ENCODE assay signal across 23 cellular contexts in the genomic region with DNA sequence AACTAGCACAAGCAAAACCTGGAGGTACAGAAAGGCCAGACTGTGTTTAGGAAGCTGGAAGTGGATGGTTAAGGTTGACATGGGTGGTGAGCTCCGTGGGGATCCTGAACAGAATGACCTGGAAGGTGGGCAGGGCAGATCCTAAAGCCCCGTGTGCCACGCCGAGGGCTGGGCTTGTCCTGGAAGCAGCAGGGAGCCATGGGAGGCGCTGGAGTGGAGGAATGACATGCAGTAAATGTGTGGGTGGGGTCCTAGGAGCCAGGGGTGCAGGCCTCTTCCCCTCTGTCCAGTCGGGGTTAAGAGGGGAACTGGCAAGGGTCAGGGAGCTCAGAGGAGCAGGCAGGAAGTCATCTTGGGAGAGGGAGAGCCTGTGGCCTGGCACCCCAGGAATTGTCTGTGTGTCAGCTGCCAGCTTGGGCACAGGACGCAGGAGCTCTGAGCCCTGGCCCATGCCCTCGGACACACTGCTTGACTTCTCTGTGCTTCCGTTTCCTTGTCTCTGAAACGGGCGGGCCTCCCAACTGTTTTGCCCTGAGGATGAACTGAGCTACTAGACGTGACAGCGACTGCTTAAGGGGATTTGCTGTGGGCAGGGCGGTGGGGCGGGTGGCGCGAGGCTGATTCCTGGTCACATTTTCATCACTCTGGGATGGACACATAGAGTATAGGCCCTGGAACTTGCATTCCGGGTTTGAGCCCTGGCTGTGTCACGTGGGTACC.
"Had no signal": no experiment of that assay in that cellular context is flagged by ENCODE, and none has a peak within 500 bp of the region (broad histone marks: within the 10 kb centered on the region; RNA-seq: fewer than 3 reads in every experiment).

No MANE protein-coding gene starts in this region.

- ATAC-seq: activated CD4-positive, alpha-beta T cell treated with anti-CD3 and anti-CD28 coated beads for 36 hours; activated CD8-positive, alpha-beta T cell treated with anti-CD3 and anti-CD28 coated beads, Interleukin-2, amount 10 ng/mL, durations not matched to agents 7 days and 5 days; activated naive CD4-positive, alpha-beta T cell treated with anti-CD3 and anti-CD28 coated beads, Interleukin-2, amount 50 U/mL, for 72 hours; Panc1; Right ventricle myocardium inferior; T-cell had no signal

- H3K9ac ChIP-seq: KMS-11 had no signal

- DNase-seq: activated CD4-positive, alpha-beta T cell treated with anti-CD3 and anti-CD28 coated beads for 36 hours; activated CD4-positive, alpha-beta T cell treated with anti-CD3 and anti-CD28 coated beads, Interleukin-2, amount 50 U/mL, for 1 hour; activated CD8-positive, alpha-beta memory T cell treated with anti-CD3 and anti-CD28 coated beads, Interleukin-2, amount 50 U/mL, for 48 hours; activated CD8-positive, alpha-beta T cell treated with anti-CD3 and anti-CD28 coated beads, Interleukin-2, amount 10 ng/mL, durations not matched to agents 7 days and 5 days; activated T-cell treated with anti-CD3 and anti-CD28 coated beads, Interleukin-2, amount 50 U/mL, for 1 hour; anterior cingulate cortex; NCI-H1092; NCI-H1417; NCI-H2029 treated with DMSO at 0.1 percent for 48 hours; NCI-H510A treated with DMSO at 0.1 percent for 48 hours; NCI-H69; NK-92 treated with Interleukin-12 subunit alpha and Interleukin-12 subunit beta, amount 100 ng/mL, for 24 hours; OCI-M1; RPMI8226; T-cell; T-helper 2 cell had no signal

- H3K4me2 ChIP-seq: KMS-11 had no signal

- H3K36me3 ChIP-seq: breast epithelium had no signal

- H3K9me3 ChIP-seq: breast epithelium had no signal

- H3K36me3 Mint-ChIP-seq: activated naive CD4-positive, alpha-beta T cell treated with anti-CD3 and anti-CD28 coated beads, Interleukin-2, amount 50 U/mL, for 72 hours; T-cell had no signal

- H3K27ac ChIP-seq: breast epithelium, KMS-11, SK-N-MC, VCaP had no signal

- H3K4me1 Mint-ChIP-seq: activated CD4-positive, alpha-beta T cell treated with anti-CD3 and anti-CD28 coated beads for 36 hours; T-cell had no signal

- H3K4me3 Mint-ChIP-seq: activated CD4-positive, alpha-beta T cell treated with anti-CD3 and anti-CD28 coated beads for 36 hours; activated CD8-positive, alpha-beta T cell treated with anti-CD3 and anti-CD28 coated beads, Interleukin-2, amount 10 ng/mL, durations not matched to agents 7 days and 5 days; T-cell had no signal

- H3K4me3 ChIP-seq: breast epithelium, SK-N-MC had no signal

- H3K4me1 ChIP-seq: breast epithelium had no signal

- H3K27ac Mint-ChIP-seq: activated CD4-positive, alpha-beta T cell treated with anti-CD3 and anti-CD28 coated beads for 36 hours; activated CD8-positive, alpha-beta T cell treated with anti-CD3 and anti-CD28 coated beads, Interleukin-2, amount 10 ng/mL, durations not matched to agents 7 days and 5 days; T-cell had no signal
